35 cellular contexts compared by ENCODE assay signal in the genomic region with DNA sequence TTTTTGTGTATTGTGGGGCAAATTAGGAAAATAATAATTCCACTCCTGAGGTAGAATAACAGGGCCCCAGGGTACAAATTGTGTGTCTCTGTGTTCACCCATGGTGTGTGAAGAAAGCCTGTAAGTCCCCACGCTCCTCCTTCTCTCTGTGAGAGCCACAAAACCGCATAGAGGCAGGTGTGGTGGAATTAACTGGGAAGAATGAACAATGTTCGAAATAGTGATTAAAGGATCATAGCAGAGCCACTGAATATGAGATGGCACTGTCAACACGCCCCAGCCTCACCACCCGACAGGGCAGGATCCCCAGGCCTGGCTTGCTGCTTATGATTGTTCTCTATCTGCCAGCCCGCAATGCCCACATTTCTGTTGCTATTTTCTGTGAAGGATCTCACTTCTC.
"Had no signal": no experiment of that assay in that cellular context is flagged by ENCODE, and none has a peak within 500 bp of the region (broad histone marks: within the 10 kb centered on the region; RNA-seq: fewer than 3 reads in every experiment).

No MANE protein-coding gene starts in this region.

- H3K4me3 ChIP-seq: Peyer's patch, SK-N-MC had no signal

- H3K27ac Mint-ChIP-seq: activated CD4-positive, alpha-beta memory T cell treated with anti-CD3 and anti-CD28 coated beads for 36 hours; activated CD4-positive, alpha-beta T cell treated with anti-CD3 and anti-CD28 coated beads for 36 hours; activated CD4-positive, alpha-beta T cell treated with anti-CD3 and anti-CD28 coated beads, Interleukin-2, amount 10 ng/mL, durations not matched to agents 7 days and 5 days; activated naive CD4-positive, alpha-beta T cell treated with anti-CD3 and anti-CD28 coated beads, Interleukin-2, amount 10 ng/mL, durations not matched to agents 7 days and 5 days; activated naive CD8-positive, alpha-beta T cell; activated naive CD8-positive, alpha-beta T cell treated with anti-CD3 and anti-CD28 coated beads, Interleukin-2, amount 50 U/mL, for 24 hours; brain; T-helper 1 cell treated with Interleukin-12 subunit alpha and Interleukin-12 subunit beta and Interleukin-4 antibody, amounts not matched to agents 30 μg/mL and 1 μg/mL, for 36 hours; T-helper 2 cell treated with Interferon-gamma antibody and Interleukin-4, amounts not matched to agents 5 μg/mL and 100 μg/mL, for 36 hours had no signal

- H3K27ac ChIP-seq: Peyer's patch, SK-N-MC had no signal

- H3K27me3 Mint-ChIP-seq: activated CD4-positive, alpha-beta memory T cell treated with anti-CD3 and anti-CD28 coated beads for 36 hours; activated CD4-positive, alpha-beta T cell treated with anti-CD3 and anti-CD28 coated beads for 36 hours; activated naive CD8-positive, alpha-beta T cell; activated naive CD8-positive, alpha-beta T cell treated with anti-CD3 and anti-CD28 coated beads, Interleukin-2, amount 50 U/mL, for 24 hours had no signal

- DNase-seq: activated CD4-positive, alpha-beta memory T cell treated with anti-CD3 and anti-CD28 coated beads for 36 hours; activated CD4-positive, alpha-beta T cell treated with anti-CD3 and anti-CD28 coated beads for 36 hours; activated CD4-positive, alpha-beta T cell treated with anti-CD3 and anti-CD28 coated beads, Interleukin-2, amount 10 ng/mL, durations not matched to agents 7 days and 5 days; activated CD8-positive, alpha-beta memory T cell treated with anti-CD3 and anti-CD28 coated beads, Interleukin-2, amount 50 U/mL, for 4 hours; activated effector memory CD4-positive, alpha-beta T cell treated with Interleukin-2 at 50 U/mL for 16 hours; activated naive CD4-positive, alpha-beta T cell treated with anti-CD3 and anti-CD28 coated beads, Interleukin-2, amount 10 ng/mL, durations not matched to agents 7 days and 5 days; activated naive CD8-positive, alpha-beta T cell treated with anti-CD3 and anti-CD28 coated beads, Interleukin-2, amount 50 U/mL, for 24 hours; activated T-cell treated with anti-CD3 and anti-CD28 coated beads for 4 hours; activated T-cell treated with anti-CD3 and anti-CD28 coated beads, Interleukin-2, amount 50 U/mL, for 4 hours; anterior cingulate cortex; caudate nucleus; cerebellar nuclear complex; NCI-H1092 treated with DMSO at 0.1 percent for 48 hours; NCI-H1417; NCI-H146; NCI-H187; NCI-H2029 treated with DMSO at 0.1 percent for 48 hours; NCI-H2107; NCI-H2171; NCI-H510A; NCI-H526; NCI-H748 treated with DMSO at 0.1 percent for 48 hours; NK-92 treated with Interleukin-12 subunit alpha and Interleukin-12 subunit beta, amount 100 ng/mL, for 24 hours; PC-3; Peyer's patch; RPMI8226; SHP77 treated with DMSO at 0.1 percent for 48 hours had no signal

- H3K36me3 ChIP-seq: Peyer's patch had no signal

- H3K36me3 Mint-ChIP-seq: activated CD4-positive, alpha-beta memory T cell treated with anti-CD3 and anti-CD28 coated beads for 36 hours; activated naive CD4-positive, alpha-beta T cell treated with anti-CD3 and anti-CD28 coated beads, Interleukin-2, amount 10 ng/mL, durations not matched to agents 7 days and 5 days; activated naive CD8-positive, alpha-beta T cell; brain had no signal

- H3K4me3 Mint-ChIP-seq: activated CD4-positive, alpha-beta memory T cell treated with anti-CD3 and anti-CD28 coated beads for 36 hours; activated CD4-positive, alpha-beta T cell treated with anti-CD3 and anti-CD28 coated beads for 36 hours; activated CD4-positive, alpha-beta T cell treated with anti-CD3 and anti-CD28 coated beads, Interleukin-2, amount 10 ng/mL, durations not matched to agents 7 days and 5 days; activated naive CD4-positive, alpha-beta T cell treated with anti-CD3 and anti-CD28 coated beads, Interleukin-2, amount 10 ng/mL, durations not matched to agents 7 days and 5 days; activated naive CD8-positive, alpha-beta T cell; activated naive CD8-positive, alpha-beta T cell treated with anti-CD3 and anti-CD28 coated beads, Interleukin-2, amount 50 U/mL, for 24 hours; activated T-cell treated with anti-CD3 and anti-CD28 coated beads, Interleukin-2, amount 50 U/mL, for 4 hours; activated T-helper 1 cell treated with anti-CD3 and anti-CD28 coated beads, Interleukin-12 subunit alpha, Interleukin-12 subunit beta, Interleukin-2, Interleukin-4 antibody, amounts not matched to agents 30 ng/mL and 10 ng/mL and 1 ng/mL, durations not matched to agents 14 hours and 24 hours and 36 hours; brain; T-helper 1 cell treated with Interleukin-12 subunit alpha and Interleukin-12 subunit beta and Interleukin-4 antibody, amounts not matched to agents 30 μg/mL and 1 μg/mL, for 36 hours; T-helper 2 cell treated with Interferon-gamma antibody and Interleukin-4, amounts not matched to agents 5 μg/mL and 100 μg/mL, for 36 hours had no signal

- H3K9me3 ChIP-seq: Peyer's patch had no signal

- ATAC-seq: activated CD4-positive, alpha-beta T cell treated with anti-CD3 and anti-CD28 coated beads for 36 hours; activated naive CD8-positive, alpha-beta T cell treated with anti-CD3 and anti-CD28 coated beads, Interleukin-2, amount 50 U/mL, for 24 hours; activated T-cell treated with anti-CD3 and anti-CD28 coated beads, Interleukin-2, amount 50 U/mL, for 4 hours; PC-3 had no signal

- FAIRE-seq: bronchial epithelial cell, TTC549 had no signal

- H3K4me1 Mint-ChIP-seq: brain had no signal

- H3K27me3 ChIP-seq: Peyer's patch had no signal
